1 cellular context compared by ENCODE assay signal in genomic region chr12:76529226-76529918, GRCh38.
A peak's percentile ranks its signal among the peaks of the same experiment; 100 is the strongest.
TF ChIP-seq lines count a peak whose summit lies in the region.

No MANE protein-coding gene starts in this region.

TF ChIP-seq in HepG2, 621 proteins besides CTCF, POLR2A, EP300 and RAD21:
- TF ChIP-seq HMG20B (CRISPR knock-in tag; conservative IDR thresholded peaks at IDR 0.05) (peak; percentile 52; the same call in 1 of the 2 replicates), GFI1 (CRISPR knock-in tag; IDR thresholded peaks at IDR 0.05; ENCODE audit: borderline replicate concordance) (peak; percentile 53; the same call in 1 of the 2 replicates), ZNF644 (CRISPR knock-in tag; IDR thresholded peaks at IDR 0.05; ENCODE audit: low read depth) (0 out of 2 replicates have a peak, but pooled peaks have one; percentile 45), CEBPB (IDR thresholded peaks at IDR 0.05; ENCODE audit: borderline replicate concordance, low read depth, low read length) (peak; percentile 89), ZNF276 (CRISPR knock-in tag; IDR thresholded peaks at IDR 0.05; ENCODE audit: low read depth) (no peak), NFE2L2 (IDR thresholded peaks at IDR 0.05; ENCODE audit: low read length) (0 out of 2 replicates have a peak, but pooled peaks have one; percentile 9), ZNF101 (CRISPR knock-in tag; IDR thresholded peaks at IDR 0.05; ENCODE audit: borderline replicate concordance, low read depth) (no peak), CEBPG (CRISPR knock-in tag; IDR thresholded peaks at IDR 0.05) (peak; percentile 73)
